Comparison of ENCODE assay signal across 1 cellular context in the genomic region with DNA sequence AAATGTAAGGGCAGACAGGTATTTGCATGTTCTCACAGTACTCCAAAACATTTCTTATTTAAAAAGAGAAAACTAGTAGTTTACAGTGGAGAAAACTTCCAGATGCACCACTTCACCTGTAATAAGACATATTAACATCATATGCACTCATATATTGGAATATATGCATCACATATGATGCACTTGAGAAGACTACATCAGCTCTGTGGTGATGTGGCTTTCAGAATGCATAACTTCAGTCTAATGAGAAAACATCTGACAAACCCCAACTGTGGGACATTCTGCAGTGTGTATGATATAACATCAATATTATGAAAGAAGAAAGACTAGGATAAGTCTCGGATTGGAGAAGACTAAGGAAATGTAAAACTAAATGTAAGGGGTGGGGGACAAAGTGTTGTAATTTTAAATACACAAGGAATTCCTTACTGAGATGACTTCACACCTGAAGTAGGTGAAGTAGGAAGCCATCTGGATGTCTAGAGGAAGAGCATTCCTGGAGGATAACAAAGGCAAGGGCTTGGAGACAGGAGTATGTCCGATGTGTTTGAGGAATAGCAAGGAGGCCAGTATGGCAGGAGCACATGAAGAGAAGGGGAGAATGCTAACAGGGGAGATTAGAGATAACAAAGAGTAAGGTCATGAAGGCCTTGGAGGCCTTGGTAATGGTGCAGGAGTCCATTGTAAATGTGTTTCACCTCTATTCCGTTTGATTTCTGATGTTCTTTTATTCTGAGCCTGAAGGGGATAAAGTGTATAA.
TF ChIP-seq lines count a peak whose summit lies in the region.

No MANE protein-coding gene starts in this region.

TF ChIP-seq in GM12891, 5 proteins besides CTCF, POLR2A, EP300 and RAD21:
- TF ChIP-seq POU2F2 (IDR thresholded peaks at IDR 0.05; ENCODE audit: low read depth, low read length) (no peak), SPI1 (IDR thresholded peaks at IDR 0.05; ENCODE audit: low read depth, low read length) (no peak), POLR2AphosphoS5 (IDR thresholded peaks at IDR 0.05; ENCODE audit: low read depth, low read length) (no peak), PAX5 (IDR thresholded peaks at IDR 0.05; ENCODE audit: insufficient read depth, low read length, severe bottlenecking) (no peak), TAF1 (IDR thresholded peaks at IDR 0.05; ENCODE audit: low read depth, low read length) (no peak)
